8 cellular contexts compared by ENCODE assay signal in the genomic region with DNA sequence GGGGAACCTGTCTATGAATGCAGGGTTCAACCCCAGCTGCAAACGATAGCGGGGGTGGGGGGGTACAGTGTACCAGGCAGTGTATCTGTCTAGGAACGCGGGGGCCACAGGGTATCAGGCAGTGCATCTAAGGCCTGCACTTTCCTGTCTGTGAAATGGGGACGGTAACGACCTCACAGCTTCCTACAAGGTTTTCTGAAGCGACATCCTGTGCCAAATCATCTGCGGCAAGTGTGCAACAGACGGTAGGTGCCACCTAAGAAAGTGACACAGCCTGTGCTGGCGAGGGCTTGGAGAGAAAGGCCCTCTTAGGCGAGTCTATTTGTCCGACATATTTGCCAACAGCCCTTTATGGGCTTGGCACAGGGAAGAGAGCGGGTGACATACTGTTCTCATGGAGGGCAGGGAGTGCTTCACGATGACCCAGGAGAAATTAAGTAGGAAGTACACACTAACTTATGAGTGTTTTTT. TPM values are rescaled to one million over a fixed set of nuclear protein-coding genes. Genes with fewer than 3 reads are reported as not detected.
A peak's percentile ranks its signal among the peaks of the same experiment; 100 is the strongest.
DNase-seq lines count a peak whose midpoint lies in the region; ATAC-seq and TF ChIP-seq lines count a peak whose summit lies in the region.

No MANE protein-coding gene starts in this region.

- H3K36me3 Mint-ChIP-seq in Caco-2 (ENCODE audit: insufficient read depth, unreplicated experiment): peaks cover 59% of the 10 kb centered on the region
- H3K36me3 Mint-ChIP-seq in chondrocyte (ENCODE audit: low read depth): no peaks in the 10 kb centered on the region

- H3K36me3 ChIP-seq in Caco-2 (ENCODE audit: control insufficient read depth, insufficient read depth, low read length) (peaks cover 1% of the 10 kb centered on the region; the same call in 1 of the 2 replicates), WERI-Rb-1 (peaks cover 23% of the 10 kb centered on the region), prostate gland (no peaks in the 10 kb centered on the region)

- H3K4me1 ChIP-seq in Caco-2: peaks cover 51% of the 10 kb centered on the region
- peaks cover 47% of the 10 kb centered on the region for H3K4me1 ChIP-seq in prostate gland (replicated peaks)

- intact Hi-C loops in Caco-2 (cut with micrococcal nuclease; ENCODE audit: unreplicated experiment): no loop called here
- intact Hi-C loops in prostate gland (cut with DNase I): no loop called here

- no peak for TF ChIP-seq CTCF in Caco-2 (IDR thresholded peaks at IDR 0.05; ENCODE audit: insufficient read depth in 1 of 2, low read depth in 1 of 2, low read length in 1 of 2, severe bottlenecking in 1 of 2, unreplicated experiment in 1 of 2)
- TF ChIP-seq CTCF in WERI-Rb-1 (IDR thresholded peaks at IDR 0.05; ENCODE audit: low read depth, low read length): no peak
- TF ChIP-seq CTCF in chondrocyte (IDR thresholded peaks at IDR 0.05): no peak
- TF ChIP-seq CTCF in prostate gland (IDR thresholded peaks at IDR 0.05): no peak

- H3K4me1 Mint-ChIP-seq in Caco-2 (ENCODE audit: low read depth, unreplicated experiment) (peaks cover 56% of the 10 kb centered on the region), chondrocyte (ENCODE audit: low read depth) (peaks cover 72% of the 10 kb centered on the region)

- H3K4me3 Mint-ChIP-seq in Caco-2 (ENCODE audit: unreplicated experiment): no peak overlapping the region
- no peak overlapping the region for H3K4me3 Mint-ChIP-seq in chondrocyte (ENCODE audit: unreplicated experiment)

- H3K27ac ChIP-seq in WERI-Rb-1: no peak overlapping the region
- H3K27ac ChIP-seq in prostate gland: peak overlapping the region; percentile 97 to 98

- peak in 1 of 2 experiments; percentile 40 for DNase-seq in Caco-2
- DNase-seq in WERI-Rb-1: peak; percentile 0
- no peak for DNase-seq in chondrocyte (ENCODE audit: low spot score)
- DNase-seq in prostate gland (ENCODE audit: low spot score): peak; percentile 62
- no peak for DNase-seq in NCI-H1417 (lab: John Stamatoyannopoulos, UW)
- no peak for DNase-seq in UCSD-AML1 (lab: John Stamatoyannopoulos, UW; ENCODE audit: unreplicated experiment)

- no peaks in the 10 kb centered on the region for H3K27me3 ChIP-seq in Caco-2 (replicated peaks; ENCODE audit: control insufficient read depth, insufficient read depth, low read length)
- no peaks in the 10 kb centered on the region for H3K27me3 ChIP-seq in WERI-Rb-1 (ENCODE audit: insufficient read depth, low read depth, severe bottlenecking)
- H3K27me3 ChIP-seq in prostate gland (replicated peaks; ENCODE audit: insufficient read depth): no peaks in the 10 kb centered on the region

- TF ChIP-seq POLR2A in prostate gland (IDR thresholded peaks at IDR 0.05): no peak

- H3K9me3 ChIP-seq in Caco-2: no peaks in the 10 kb centered on the region
- no peaks in the 10 kb centered on the region for H3K9me3 ChIP-seq in WERI-Rb-1 (ENCODE audit: severe bottlenecking)
- no peaks in the 10 kb centered on the region for H3K9me3 ChIP-seq in prostate gland

- POLR2A ChIA-PET in Caco-2 (lab: Charles Lee): no interaction called here

- H3K27ac Mint-ChIP-seq in Caco-2 (ENCODE audit: unreplicated experiment) (peak overlapping the region; percentile 24), chondrocyte (ENCODE audit: unreplicated experiment) (peak overlapping the region; percentile 98)

- H3K4me3 ChIP-seq in Caco-2 (ENCODE audit: low read depth, low read length): no peak overlapping the region
- H3K4me3 ChIP-seq in WERI-Rb-1 (ENCODE audit: low read depth, low read length): no peak overlapping the region
- no peak overlapping the region for H3K4me3 ChIP-seq in prostate gland

- ATAC-seq in GM21367 (IDR thresholded peaks at IDR 0.05; ENCODE audit: unreplicated experiment) (no peak), HG02973 (IDR thresholded peaks at IDR 0.05; ENCODE audit: unreplicated experiment) (no peak)

- no peaks in the 10 kb centered on the region for H3K9me3 Mint-ChIP-seq in Caco-2 (ENCODE audit: unreplicated experiment)
- H3K9me3 Mint-ChIP-seq in chondrocyte (ENCODE audit: low read depth): no peaks in the 10 kb centered on the region

- WGBS in prostate gland: 52% methylated on average over 14 of the region's 14 CpGs

- BruUV-seq in Caco-2 (replicated peaks; lab: Mats Ljungman, UMichigan): no TSS peak

- H3K27me3 Mint-ChIP-seq in Caco-2 (ENCODE audit: insufficient read depth, unreplicated experiment): no peaks in the 10 kb centered on the region
- no peaks in the 10 kb centered on the region for H3K27me3 Mint-ChIP-seq in chondrocyte (ENCODE audit: low read depth)

- CTCF ChIA-PET in Caco-2 (lab: Charles Lee): no interaction called here

RNA-seq across cellular contexts. Expression of gene DIDO1, which starts 3.8 kb away (rescaled TPM):
- total RNA-seq in Caco-2 (2022) (120 and 122 TPM in 2 replicates), chondrocyte (41.6 to 53.8 TPM (median 42.5 TPM) in 3 replicates), prostate gland (10 to 100 TPM; 68.5 to 75.9 TPM)

RNA-seq across cellular contexts. Expression of gene GID8, which starts 15.5 kb away (rescaled TPM):
- total RNA-seq in Caco-2 (2022) (129 and 133 TPM in 2 replicates), chondrocyte (26.3 to 30.7 TPM (median 29.7 TPM) in 3 replicates), prostate gland (10 to 100 TPM; 38.7 to 42.7 TPM)

RNA-seq across cellular contexts. Expression of gene SLC17A9, which starts 30.0 kb away (rescaled TPM):
- total RNA-seq in Caco-2 (2022): 64.7 and 77.4 TPM in 2 replicates
- total RNA-seq in chondrocyte: 0.24 to 1.2 TPM (median 0.79 TPM) in 3 replicates
- total RNA-seq in prostate gland: 1 to 10 TPM in 1 of 2 donors, under 1 TPM in 1; 0.41 to 3.5 TPM

Comparison
In these comparisons a context has a peak if more than half of its experiments do, and no peak if none do; other contexts are left out.
1. DNase-seq: peak in WERI-Rb-1 (single experiment) and prostate gland (single experiment); none in chondrocyte (single experiment), NCI-H1417 (0 of 3) and UCSD-AML1 (single experiment).
2. RNA of gene SLC17A9, which starts 30.0 kb away (total RNA-seq): 64.7 to 77.4 TPM in Caco-2; 0.41 to 3.5 TPM in prostate gland and 0.24 to 1.2 TPM in chondrocyte; every median in the first group is over 10 times any median in the second.